In the genomic region with DNA sequence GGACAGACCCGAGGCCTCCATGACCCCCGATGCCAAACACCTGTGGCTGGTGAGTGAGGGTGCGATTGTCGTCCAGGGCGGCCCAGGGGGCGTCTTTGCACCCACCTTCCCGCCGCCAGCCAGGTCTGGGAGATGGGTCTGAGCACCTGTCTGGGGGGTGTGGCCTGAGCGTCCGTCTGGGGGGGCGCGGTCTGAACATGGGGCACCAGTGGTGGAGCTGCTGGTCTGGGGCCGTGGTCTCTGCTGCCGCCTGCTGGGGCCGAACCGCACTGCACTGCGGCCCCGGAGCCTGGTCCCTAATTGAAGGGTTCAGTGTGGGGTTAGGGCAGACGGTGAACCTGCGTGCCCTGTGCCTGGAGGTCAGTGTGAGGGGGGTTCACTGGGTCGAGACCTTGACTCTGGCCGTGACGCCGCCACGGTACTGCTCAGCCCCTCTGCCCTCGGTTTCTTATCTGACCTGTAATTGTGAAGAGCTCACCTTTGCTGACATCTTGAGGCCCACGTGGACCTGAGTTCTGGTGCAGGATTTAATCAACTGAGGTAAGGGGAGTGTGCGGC, we compare ENCODE assay signal across 8 cellular contexts. TPM values are rescaled to one million over a fixed set of nuclear protein-coding genes. Genes with fewer than 3 reads are reported as not detected.
DNase-seq lines count a peak whose midpoint lies in the region; ATAC-seq lines count a peak whose summit lies in the region.

No MANE protein-coding gene starts in this region.

- ATAC-seq in activated naive CD8-positive, alpha-beta T cell treated with anti-CD3 and anti-CD28 coated beads, Interleukin-2, amount 10 ng/mL, durations not matched to agents 7 days and 5 days (ENCODE audit: low read depth), result peak; percentile 75
- peak; percentile 74 to 78 for ATAC-seq in right cardiac atrium
- no peak for ATAC-seq in GM18517 (IDR thresholded peaks at IDR 0.05; ENCODE audit: unreplicated experiment)
- ATAC-seq in HG03045 (IDR thresholded peaks at IDR 0.05; ENCODE audit: unreplicated experiment), result no peak

- 22% methylated on average over 28 of the region's 28 CpGs for WGBS in right cardiac atrium

- intact Hi-C loops in right cardiac atrium (cut with DNase I), result loop anchor here (5.0 to 10.0 kb wide), 5 partner anchors 46 to 159 kb away; a partner anchor contains a TSS

- H3K27ac ChIP-seq in right cardiac atrium (ENCODE audit: low read length), result no peak overlapping the region

- no peaks in the 10 kb centered on the region for H3K27me3 ChIP-seq in right cardiac atrium (ENCODE audit: control insufficient read depth, insufficient read depth)

- peaks cover 29% of the 10 kb centered on the region for H3K4me1 Mint-ChIP-seq in activated naive CD8-positive, alpha-beta T cell treated with anti-CD3 and anti-CD28 coated beads, Interleukin-2, amount 10 ng/mL, durations not matched to agents 7 days and 5 days

- H3K4me3 Mint-ChIP-seq in activated naive CD8-positive, alpha-beta T cell treated with anti-CD3 and anti-CD28 coated beads, Interleukin-2, amount 10 ng/mL, durations not matched to agents 7 days and 5 days, result no peak overlapping the region

- no peak overlapping the region for H3K4me3 ChIP-seq in right cardiac atrium (ENCODE audit: low read length)

- DNase-seq in DMS53 treated with DMSO at 0.1 percent for 48 hours (lab: John Stamatoyannopoulos, UW; ENCODE audit: unreplicated experiment), result peak; percentile 17
- DNase-seq in HuH-7 (ENCODE audit: low spot score), result peak; percentile 94
- DNase-seq in T-helper 1 cell, result peak; percentile 52 to 71 (median 67)
- DNase-seq in activated naive CD8-positive, alpha-beta T cell treated with anti-CD3 and anti-CD28 coated beads, Interleukin-2, amount 10 ng/mL, durations not matched to agents 7 days and 5 days, result peak; percentile 90
- DNase-seq in right cardiac atrium, result peak; percentile 54 to 86 (median 85)
- peak; percentile 55 to 81 (median 55) for DNase-seq in stimulated activated CD4-positive, alpha-beta T cell treated with anti-CD3 and anti-CD28 coated beads, Interleukin-12 subunit alpha, Interleukin-12 subunit beta, amount 100 ng/mL, for 48 hours (ENCODE audit: low read depth in 2 of 3, low spot score in 1 of 3)

- H3K4me1 ChIP-seq in right cardiac atrium (ENCODE audit: control insufficient read depth, insufficient read depth, low read length), result no peaks in the 10 kb centered on the region

- no peaks in the 10 kb centered on the region for H3K9me3 ChIP-seq in right cardiac atrium (ENCODE audit: control insufficient read depth, low read length)

- peaks cover 1% of the 10 kb centered on the region for H3K9me3 Mint-ChIP-seq in activated naive CD8-positive, alpha-beta T cell treated with anti-CD3 and anti-CD28 coated beads, Interleukin-2, amount 10 ng/mL, durations not matched to agents 7 days and 5 days

- POLR2A ChIA-PET in activated naive CD8-positive, alpha-beta T cell treated with anti-CD3 and anti-CD28 coated beads, Interleukin-2, amount 10 ng/mL, durations not matched to agents 7 days and 5 days (lab: Charles Lee), result interaction anchor here (0.5 to 3.1 kb wide), 9 partner anchors 12 to 357 kb away, joined by 3 to 16 read pairs (median 4); a partner anchor contains a TSS

- H3K27me3 Mint-ChIP-seq in activated naive CD8-positive, alpha-beta T cell treated with anti-CD3 and anti-CD28 coated beads, Interleukin-2, amount 10 ng/mL, durations not matched to agents 7 days and 5 days, result no peaks in the 10 kb centered on the region

- H3K27ac Mint-ChIP-seq in activated naive CD8-positive, alpha-beta T cell treated with anti-CD3 and anti-CD28 coated beads, Interleukin-2, amount 10 ng/mL, durations not matched to agents 7 days and 5 days, result peak overlapping the region; percentile 2

- H3K36me3 Mint-ChIP-seq in activated naive CD8-positive, alpha-beta T cell treated with anti-CD3 and anti-CD28 coated beads, Interleukin-2, amount 10 ng/mL, durations not matched to agents 7 days and 5 days, result peaks cover 3% of the 10 kb centered on the region

RNA-seq across cellular contexts. Expression of a gene that starts 12.6 kb away (rescaled TPM):
- total RNA-seq in activated naive CD8-positive, alpha-beta T cell treated with anti-CD3 and anti-CD28 coated beads, Interleukin-2, amount 10 ng/mL, durations not matched to agents 7 days and 5 days, result 100 to 1,000 TPM; 218 to 243 TPM
- total RNA-seq in right cardiac atrium, result 100 to 1,000 TPM in 3 of 4 donors, 10 to 100 TPM in 1; 97.2 to 137 (median 103) TPM
- 73.5 TPM for polyA plus RNA-seq in right cardiac atrium

RNA-seq across cellular contexts. Expression of a gene that starts 32.6 kb away (rescaled TPM):
- 1 to 10 TPM; 1.5 to 1.8 TPM for total RNA-seq in activated naive CD8-positive, alpha-beta T cell treated with anti-CD3 and anti-CD28 coated beads, Interleukin-2, amount 10 ng/mL, durations not matched to agents 7 days and 5 days
- 1 to 10 TPM; 1.7 to 3.1 (median 2.6) TPM for total RNA-seq in right cardiac atrium
- 1.4 TPM for polyA plus RNA-seq in right cardiac atrium

RNA-seq across cellular contexts. Expression of a gene that starts 44.4 kb away (rescaled TPM):
- total RNA-seq in activated naive CD8-positive, alpha-beta T cell treated with anti-CD3 and anti-CD28 coated beads, Interleukin-2, amount 10 ng/mL, durations not matched to agents 7 days and 5 days, result 10 to 100 TPM; 86.9 to 97.2 TPM
- 1 to 10 TPM; 1.8 to 4.4 (median 2.6) TPM for total RNA-seq in right cardiac atrium
- 2.4 TPM for polyA plus RNA-seq in right cardiac atrium

RNA-seq across cellular contexts. Expression of a gene that starts 57.8 kb away (rescaled TPM):
- 1 to 10 TPM; 5.8 to 7.4 TPM for total RNA-seq in activated naive CD8-positive, alpha-beta T cell treated with anti-CD3 and anti-CD28 coated beads, Interleukin-2, amount 10 ng/mL, durations not matched to agents 7 days and 5 days
- 1 to 10 TPM; 1.3 to 2.6 (median 1.7) TPM for total RNA-seq in right cardiac atrium
- 1.5 TPM for polyA plus RNA-seq in right cardiac atrium

Comparison
In these comparisons a context has a peak if more than half of its experiments do, and no peak if none do; other contexts are left out.
1. DNase-seq: peak in every context shown above with its lines; median percentile 94 in HuH-7; 90 in activated naive CD8-positive, alpha-beta T cell treated with anti-CD3 and anti-CD28 coated beads, Interleukin-2, amount 10 ng/mL, durations not matched to agents 7 days and 5 days; 85 in right cardiac atrium; 67 in T-helper 1 cell; 55 in stimulated activated CD4-positive, alpha-beta T cell treated with anti-CD3 and anti-CD28 coated beads, Interleukin-12 subunit alpha, Interleukin-12 subunit beta, amount 100 ng/mL, for 48 hours; 17 in DMS53 treated with DMSO at 0.1 percent for 48 hours.
2. ATAC-seq: peak in activated naive CD8-positive, alpha-beta T cell treated with anti-CD3 and anti-CD28 coated beads, Interleukin-2, amount 10 ng/mL, durations not matched to agents 7 days and 5 days (single experiment) and right cardiac atrium (2 of 2); none in GM18517 (single experiment) and HG03045 (single experiment).
3. RNA of a gene that starts 44.4 kb away (total RNA-seq): 86.9 to 97.2 TPM in activated naive CD8-positive, alpha-beta T cell treated with anti-CD3 and anti-CD28 coated beads, Interleukin-2, amount 10 ng/mL, durations not matched to agents 7 days and 5 days; 1.8 to 4.4 TPM in right cardiac atrium; every median in the first group is over 10 times any median in the second.